8 cellular contexts compared by ENCODE assay signal in the genomic region with DNA sequence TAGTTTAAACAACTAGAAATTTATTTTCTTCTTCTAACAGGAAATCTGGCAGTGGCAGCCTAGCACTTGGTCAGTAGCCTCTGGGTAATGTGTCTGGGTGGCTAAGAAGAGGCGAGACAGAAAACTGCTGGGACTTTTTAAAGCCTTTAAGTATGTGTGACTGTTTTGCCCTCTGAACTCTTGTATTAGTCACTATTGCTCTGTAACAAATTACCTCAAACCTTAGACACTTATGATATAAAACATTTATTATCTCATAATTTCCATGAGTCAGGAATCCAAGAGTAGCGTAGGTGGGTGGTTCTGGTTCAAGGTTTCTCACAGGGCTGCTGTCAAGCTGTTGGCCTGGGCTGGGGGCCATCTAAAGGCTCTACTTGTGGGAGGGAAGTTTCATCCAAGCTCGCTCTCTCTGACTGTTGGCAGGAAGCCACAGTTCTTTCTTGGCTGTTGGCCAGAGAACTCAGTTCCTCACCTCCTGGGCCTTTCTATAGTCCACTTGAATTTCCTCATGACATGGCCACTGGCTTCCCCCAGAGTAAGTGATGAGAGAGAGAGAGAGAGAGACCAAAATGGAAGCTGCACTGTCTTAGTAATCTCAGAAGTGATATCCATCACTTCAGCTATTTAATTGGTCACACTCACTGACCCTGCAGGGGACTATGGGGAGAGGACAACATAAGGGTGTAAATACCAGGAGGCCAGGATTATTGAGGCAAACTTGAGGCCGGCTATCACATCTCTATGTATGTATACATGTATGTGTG. TPM values are rescaled to one million over a fixed set of nuclear protein-coding genes. Genes with fewer than 3 reads are reported as not detected.
A peak's percentile ranks its signal among the peaks of the same experiment; 100 is the strongest.
DNase-seq lines count a peak whose midpoint lies in the region; ATAC-seq and TF ChIP-seq lines count a peak whose summit lies in the region.

No MANE protein-coding gene starts in this region.

- DNase-seq in GDM1 (lab: John Stamatoyannopoulos, UW) (peak; percentile 83), Peyer's patch (peak; percentile 53 to 95 (median 85)), prostate gland (ENCODE audit: low spot score) (peak; percentile 27), transverse colon (peak; percentile 89)
- peak; percentile 27 for DNase-seq in activated T-helper 2 cell treated with anti-CD3 and anti-CD28 coated beads, Interferon-gamma antibody, Interleukin-2, Interleukin-4, amounts not matched to agents 10 μg/mL and 5 μg/mL and 100 μg/mL, durations not matched to agents 14 hours and 24 hours and 36 hours (ENCODE audit: low spot score)

- ATAC-seq in HG03342 (IDR thresholded peaks at IDR 0.05; ENCODE audit: unreplicated experiment), result peak; percentile 65
- ATAC-seq in gastroesophageal sphincter, result peak; percentile 69
- no peak for ATAC-seq in GM21528 (IDR thresholded peaks at IDR 0.05; ENCODE audit: low FRiP score, unreplicated experiment)

- no peak for TF ChIP-seq POLR2A in Peyer's patch (IDR thresholded peaks at IDR 0.05)
- no peak for TF ChIP-seq POLR2A in gastroesophageal sphincter (IDR thresholded peaks at IDR 0.05)
- no peak for TF ChIP-seq POLR2A in prostate gland (IDR thresholded peaks at IDR 0.05)
- TF ChIP-seq POLR2A in transverse colon (IDR thresholded peaks at IDR 0.05), result no peak

- no peaks in the 10 kb centered on the region for H3K9me3 Mint-ChIP-seq in activated T-helper 2 cell treated with anti-CD3 and anti-CD28 coated beads, Interferon-gamma antibody, Interleukin-2, Interleukin-4, amounts not matched to agents 10 μg/mL and 5 μg/mL and 100 μg/mL, durations not matched to agents 14 hours and 24 hours and 36 hours

- TF ChIP-seq CTCF in Peyer's patch (IDR thresholded peaks at IDR 0.05) (no peak), gastroesophageal sphincter (IDR thresholded peaks at IDR 0.05) (no peak), prostate gland (IDR thresholded peaks at IDR 0.05) (no peak), transverse colon (IDR thresholded peaks at IDR 0.05) (no peak)

- TF ChIP-seq EP300 in gastroesophageal sphincter (IDR thresholded peaks at IDR 0.05), result no peak
- TF ChIP-seq EP300 in transverse colon (IDR thresholded peaks at IDR 0.05; ENCODE audit: low read depth), result peak; percentile 11

- peaks cover 5% of the 10 kb centered on the region for H3K36me3 Mint-ChIP-seq in activated T-helper 2 cell treated with anti-CD3 and anti-CD28 coated beads, Interferon-gamma antibody, Interleukin-2, Interleukin-4, amounts not matched to agents 10 μg/mL and 5 μg/mL and 100 μg/mL, durations not matched to agents 14 hours and 24 hours and 36 hours (ENCODE audit: low read depth)

- no peak overlapping the region for H3K4me3 Mint-ChIP-seq in activated T-helper 2 cell treated with anti-CD3 and anti-CD28 coated beads, Interferon-gamma antibody, Interleukin-2, Interleukin-4, amounts not matched to agents 10 μg/mL and 5 μg/mL and 100 μg/mL, durations not matched to agents 14 hours and 24 hours and 36 hours (ENCODE audit: low read depth)

- in situ Hi-C loops in transverse colon (cut with MboI; ENCODE audit: low pct_ligation_motif_present in 1 of 4, low pct_unique_long_range_greater_than_20kb in 1 of 4, low sequenced_read_pairs in 3 of 4), result no loop called here

- peak overlapping the region; percentile 52 to 77 (median 68) for H3K27ac ChIP-seq in Peyer's patch
- H3K27ac ChIP-seq in gastroesophageal sphincter, result peak overlapping the region; percentile 27 to 81 (median 74)
- no peak overlapping the region for H3K27ac ChIP-seq in prostate gland
- H3K27ac ChIP-seq in transverse colon, result peak overlapping the region; percentile 70 to 79 (median 76)

- peaks cover 41% of the 10 kb centered on the region for H3K4me1 Mint-ChIP-seq in activated T-helper 2 cell treated with anti-CD3 and anti-CD28 coated beads, Interferon-gamma antibody, Interleukin-2, Interleukin-4, amounts not matched to agents 10 μg/mL and 5 μg/mL and 100 μg/mL, durations not matched to agents 14 hours and 24 hours and 36 hours (ENCODE audit: low read depth)

- WGBS in gastroesophageal sphincter (ENCODE audit: low coverage in 1 of 2), 2 donors, result 26 to 29% methylated on average over 3 to 4 of the region's 4 CpGs
- 57% methylated on average over 4 of the region's 4 CpGs for WGBS in prostate gland
- WGBS in transverse colon (ENCODE audit: low coverage in 1 of 2), 2 donors, result 15 to 34% methylated on average over 1 to 4 of the region's 4 CpGs

- intact Hi-C loops in activated T-helper 2 cell treated with anti-CD3 and anti-CD28 coated beads, Interferon-gamma antibody, Interleukin-2, Interleukin-4, amounts not matched to agents 10 μg/mL and 5 μg/mL and 100 μg/mL, durations not matched to agents 14 hours and 24 hours and 36 hours (cut with micrococcal nuclease), result loop anchor here (1.0 to 5.0 kb wide), 4 partner anchors 20 to 737 kb away; no protein-coding TSS in a partner anchor
- intact Hi-C loops in prostate gland (cut with DNase I) (no loop called here), transverse colon (cut with DNase I; ENCODE audit: low total_unique reads) (no loop called here)

- H3K4me1 ChIP-seq in Peyer's patch (peaks cover 0 to 27% (median 0%) of the 10 kb centered on the region in 4 donors), gastroesophageal sphincter (peaks cover 8 to 61% (median 25%) of the 10 kb centered on the region in 3 donors), prostate gland (replicated peaks) (no peaks in the 10 kb centered on the region), transverse colon (peaks cover 30 to 54% (median 41%) of the 10 kb centered on the region in 4 donors)

- H3K27me3 Mint-ChIP-seq in activated T-helper 2 cell treated with anti-CD3 and anti-CD28 coated beads, Interferon-gamma antibody, Interleukin-2, Interleukin-4, amounts not matched to agents 10 μg/mL and 5 μg/mL and 100 μg/mL, durations not matched to agents 14 hours and 24 hours and 36 hours (ENCODE audit: low read depth), result no peaks in the 10 kb centered on the region

- H3K4me3 ChIP-seq in Peyer's patch (no peak overlapping the region), gastroesophageal sphincter (no peak overlapping the region), prostate gland (no peak overlapping the region), transverse colon (no peak overlapping the region)

- no peaks in the 10 kb centered on the region for H3K36me3 ChIP-seq in Peyer's patch
- H3K36me3 ChIP-seq in gastroesophageal sphincter, result no peaks in the 10 kb centered on the region
- no peaks in the 10 kb centered on the region for H3K36me3 ChIP-seq in prostate gland
- H3K36me3 ChIP-seq in transverse colon, result no peaks in the 10 kb centered on the region

- peak overlapping the region; percentile 86 for H3K27ac Mint-ChIP-seq in activated T-helper 2 cell treated with anti-CD3 and anti-CD28 coated beads, Interferon-gamma antibody, Interleukin-2, Interleukin-4, amounts not matched to agents 10 μg/mL and 5 μg/mL and 100 μg/mL, durations not matched to agents 14 hours and 24 hours and 36 hours

- H3K9me3 ChIP-seq in Peyer's patch, result no peaks in the 10 kb centered on the region
- no peaks in the 10 kb centered on the region for H3K9me3 ChIP-seq in gastroesophageal sphincter
- no peaks in the 10 kb centered on the region for H3K9me3 ChIP-seq in prostate gland
- H3K9me3 ChIP-seq in transverse colon, result no peaks in the 10 kb centered on the region

- no peaks in the 10 kb centered on the region for H3K27me3 ChIP-seq in Peyer's patch
- H3K27me3 ChIP-seq in gastroesophageal sphincter, result no peaks in the 10 kb centered on the region
- no peaks in the 10 kb centered on the region for H3K27me3 ChIP-seq in prostate gland (replicated peaks; ENCODE audit: insufficient read depth)
- no peaks in the 10 kb centered on the region for H3K27me3 ChIP-seq in transverse colon

RNA-seq across cellular contexts. Expression of a gene that starts 17.4 kb away (rescaled TPM):
- 10 to 100 TPM; 12.4 to 23.3 (median 19.0) TPM for total RNA-seq in Peyer's patch
- 13.8 and 14.6 TPM in 2 replicates for total RNA-seq in activated T-helper 2 cell treated with anti-CD3 and anti-CD28 coated beads, Interferon-gamma antibody, Interleukin-2, Interleukin-4, amounts not matched to agents 10 μg/mL and 5 μg/mL and 100 μg/mL, durations not matched to agents 14 hours and 24 hours and 36 hours
- total RNA-seq in gastroesophageal sphincter, result 1 to 10 TPM; 5.0 to 9.2 (median 8.3) TPM
- total RNA-seq in prostate gland, result 10 to 100 TPM; 10.7 to 27.0 TPM
- 10 to 100 TPM in 3 of 4 donors, 1 to 10 TPM in 1; 9.0 to 15.7 (median 12.6) TPM for total RNA-seq in transverse colon

RNA-seq across cellular contexts. Expression of a gene that starts 17.8 kb away (rescaled TPM):
- total RNA-seq in Peyer's patch, result under 1 TPM in 1 of 4 donors, not detected in 3; 0.53 TPM
- total RNA-seq in activated T-helper 2 cell treated with anti-CD3 and anti-CD28 coated beads, Interferon-gamma antibody, Interleukin-2, Interleukin-4, amounts not matched to agents 10 μg/mL and 5 μg/mL and 100 μg/mL, durations not matched to agents 14 hours and 24 hours and 36 hours, result 4.5 and 4.8 TPM in 2 replicates
- under 1 TPM in 1 of 4 donors, not detected in 3; 0.40 TPM for total RNA-seq in gastroesophageal sphincter
- 1 to 10 TPM in 1 of 2 donors, under 1 TPM in 1; 0.50 to 7.3 TPM for total RNA-seq in prostate gland
- 1 to 10 TPM in 2 of 4 donors, under 1 TPM in 1, not detected in 1; 0.41 to 1.4 (median 1.1) TPM for total RNA-seq in transverse colon

Comparison
In these comparisons a context has a peak if more than half of its experiments do, and no peak if none do; other contexts are left out.
1. DNase-seq: peak in every context shown above with its lines; median percentile 89 in transverse colon; 85 in Peyer's patch; 83 in GDM1; 27 in activated T-helper 2 cell treated with anti-CD3 and anti-CD28 coated beads, Interferon-gamma antibody, Interleukin-2, Interleukin-4, amounts not matched to agents 10 μg/mL and 5 μg/mL and 100 μg/mL, durations not matched to agents 14 hours and 24 hours and 36 hours; 27 in prostate gland.
2. H3K27ac ChIP-seq: peak in Peyer's patch (4 of 4), gastroesophageal sphincter (4 of 4) and transverse colon (4 of 4); none in prostate gland (0 of 2).